Comparison of ENCODE assay signal across 1 cellular context in the genomic region with DNA sequence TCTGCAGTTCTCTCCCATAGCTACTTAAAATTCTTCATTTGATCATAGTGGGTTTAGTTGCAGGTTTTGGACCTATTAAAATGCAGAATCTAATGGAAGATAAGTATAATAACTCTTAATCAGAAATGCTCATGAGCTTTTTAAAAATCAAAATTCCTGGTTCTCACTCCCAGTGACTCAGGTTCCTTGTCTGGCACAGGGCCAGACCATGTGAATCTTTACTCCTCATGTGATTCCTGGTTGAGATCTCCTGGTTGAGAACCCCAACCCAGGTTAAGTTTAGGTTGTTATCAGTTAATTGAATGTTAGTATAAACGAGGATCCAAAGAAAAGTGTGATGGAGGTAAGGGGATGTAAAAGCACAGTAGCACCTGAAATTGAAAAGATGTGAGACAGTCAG.
TF ChIP-seq lines count a peak whose summit lies in the region.

No MANE protein-coding gene starts in this region.

TF ChIP-seq in Ishikawa, 13 proteins besides CTCF, POLR2A, EP300 and RAD21:
- TF ChIP-seq, protein P1, sequence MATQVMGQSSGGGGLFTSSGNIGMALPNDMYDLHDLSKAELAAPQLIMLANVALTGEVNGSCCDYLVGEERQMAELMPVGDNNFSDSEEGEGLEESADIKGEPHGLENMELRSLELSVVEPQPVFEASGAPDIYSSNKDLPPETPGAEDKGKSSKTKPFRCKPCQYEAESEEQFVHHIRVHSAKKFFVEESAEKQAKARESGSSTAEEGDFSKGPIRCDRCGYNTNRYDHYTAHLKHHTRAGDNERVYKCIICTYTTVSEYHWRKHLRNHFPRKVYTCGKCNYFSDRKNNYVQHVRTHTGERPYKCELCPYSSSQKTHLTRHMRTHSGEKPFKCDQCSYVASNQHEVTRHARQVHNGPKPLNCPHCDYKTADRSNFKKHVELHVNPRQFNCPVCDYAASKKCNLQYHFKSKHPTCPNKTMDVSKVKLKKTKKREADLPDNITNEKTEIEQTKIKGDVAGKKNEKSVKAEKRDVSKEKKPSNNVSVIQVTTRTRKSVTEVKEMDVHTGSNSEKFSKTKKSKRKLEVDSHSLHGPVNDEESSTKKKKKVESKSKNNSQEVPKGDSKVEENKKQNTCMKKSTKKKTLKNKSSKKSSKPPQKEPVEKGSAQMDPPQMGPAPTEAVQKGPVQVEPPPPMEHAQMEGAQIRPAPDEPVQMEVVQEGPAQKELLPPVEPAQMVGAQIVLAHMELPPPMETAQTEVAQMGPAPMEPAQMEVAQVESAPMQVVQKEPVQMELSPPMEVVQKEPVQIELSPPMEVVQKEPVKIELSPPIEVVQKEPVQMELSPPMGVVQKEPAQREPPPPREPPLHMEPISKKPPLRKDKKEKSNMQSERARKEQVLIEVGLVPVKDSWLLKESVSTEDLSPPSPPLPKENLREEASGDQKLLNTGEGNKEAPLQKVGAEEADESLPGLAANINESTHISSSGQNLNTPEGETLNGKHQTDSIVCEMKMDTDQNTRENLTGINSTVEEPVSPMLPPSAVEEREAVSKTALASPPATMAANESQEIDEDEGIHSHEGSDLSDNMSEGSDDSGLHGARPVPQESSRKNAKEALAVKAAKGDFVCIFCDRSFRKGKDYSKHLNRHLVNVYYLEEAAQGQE (IDR thresholded peaks at IDR 0.05; ENCODE audit: low read depth): no peak
- peak; percentile 27; the same call in 1 of the 2 replicates for TF ChIP-seq NFIC (IDR thresholded peaks at IDR 0.05)
- TF ChIP-seq TAF1 (IDR thresholded peaks at IDR 0.05; ENCODE audit: low read depth): no peak
- no peak for TF ChIP-seq TCF12 (IDR thresholded peaks at IDR 0.05; ENCODE audit: low read depth)
- TF ChIP-seq ZBTB7A (IDR thresholded peaks at IDR 0.05; ENCODE audit: low read depth): no peak
- TF ChIP-seq FOXM1 (IDR thresholded peaks at IDR 0.05; ENCODE audit: borderline replicate concordance, low read depth): no peak
- TF ChIP-seq CREB1 (IDR thresholded peaks at IDR 0.05; ENCODE audit: low read depth): no peak
